In the genomic region with DNA sequence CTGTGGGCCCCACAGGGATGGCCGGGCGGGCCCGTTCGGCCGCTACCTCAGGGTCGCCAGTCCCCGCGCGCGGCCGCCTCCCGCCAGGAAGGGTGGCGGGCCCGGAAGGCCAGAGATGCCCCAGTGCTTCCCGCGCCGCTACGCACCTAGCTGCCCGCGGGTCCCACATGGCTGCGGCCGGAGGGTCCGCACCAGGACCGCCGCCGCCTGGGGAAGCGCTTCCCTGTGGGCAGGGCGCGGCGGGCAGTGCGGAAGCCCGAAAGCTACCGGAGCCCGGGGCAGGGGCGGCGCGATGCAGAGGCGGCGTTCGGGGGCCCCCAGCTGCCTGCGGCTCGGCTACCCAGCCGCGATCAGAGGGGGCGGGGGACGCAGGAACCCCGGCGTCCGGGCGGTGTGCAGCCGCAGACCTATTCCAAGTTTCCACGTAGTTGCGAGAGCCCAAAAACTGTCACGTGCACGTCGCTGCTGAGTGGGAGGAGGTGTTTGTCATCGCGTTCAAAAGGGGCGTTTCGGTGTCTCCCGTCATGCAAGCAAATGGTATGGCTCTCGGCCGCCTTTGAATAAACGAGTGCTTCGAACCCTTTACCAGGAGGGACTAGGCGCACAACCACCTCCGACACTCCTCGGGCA, we compare ENCODE assay signal across 7 cellular contexts. TPM values are rescaled to one million over a fixed set of nuclear protein-coding genes. Genes with fewer than 3 reads are reported as not detected.
DNase-seq lines count a peak whose midpoint lies in the region; ATAC-seq, FAIRE-seq and TF ChIP-seq lines count a peak whose summit lies in the region.

A gene (minus strand): TSS at position 414 of the 630 bp plus-strand sequence. CDS start 245 bp downstream, at position 169.

- H4K20me1 ChIP-seq in OCI-LY7 (ENCODE audit: insufficient read depth, low read length): no peaks in the 10 kb centered on the region

- H3K27me3 ChIP-seq in pancreas (no peaks in the 10 kb centered on the region), thoracic aorta (replicated peaks; ENCODE audit: insufficient read depth) (no peaks in the 10 kb centered on the region)

- BruUV-seq in OCI-LY7 (replicated peaks; lab: Mats Ljungman, UMichigan): no TSS peak

- 3% methylated on average over 62 to 68 of the region's 68 CpGs for WGBS in pancreas, 2 donors

- POLR2A ChIA-PET in OCI-LY7 (lab: Charles Lee): interaction anchor here (0.8 to 3.6 kb wide), 15 partner anchors 8 to 72 kb away, joined by 3 to 20 read pairs (median 4); no protein-coding TSS in a partner anchor

- H3K4me1 ChIP-seq in OCI-LY7 (ENCODE audit: insufficient read depth, low read length, poor library complexity, severe bottlenecking): peaks cover 11% of the 10 kb centered on the region
- H3K4me1 ChIP-seq in pancreas: peaks cover 0 to 4% (median 0%) of the 10 kb centered on the region in 3 donors
- peaks cover 15 to 27% of the 10 kb centered on the region in 2 donors for H3K4me1 ChIP-seq in thoracic aorta (ENCODE audit: control insufficient read depth in 1 of 2, low read depth in 2 of 2)

- intact Hi-C loops in OCI-LY7 (cut with micrococcal nuclease; ENCODE audit: unreplicated experiment): loop anchor here (1.0 kb wide), 2 partner anchors 21 to 32 kb away; no protein-coding TSS in a partner anchor
- intact Hi-C loops in head of caudate nucleus (cut with DNase I): no loop called here
- intact Hi-C loops in pancreas (cut with DNase I): no loop called here

- TF ChIP-seq CTCF in OCI-LY7 (conservative IDR thresholded peaks at IDR 0.05; ENCODE audit: low read length): no peak
- no peak for TF ChIP-seq CTCF in pancreas (IDR thresholded peaks at IDR 0.05)
- TF ChIP-seq CTCF in thoracic aorta (IDR thresholded peaks at IDR 0.05): no peak

- H3K9me3 ChIP-seq in OCI-LY7 (ENCODE audit: low read length) (peaks cover 27% of the 10 kb centered on the region), pancreas (no peaks in the 10 kb centered on the region), thoracic aorta (peaks cover 10% of the 10 kb centered on the region)

- peak within 1 kb of the TSS; percentile 78 for H2AFZ ChIP-seq in OCI-LY7 (ENCODE audit: low read length)

- DNase-seq in OCI-LY7 (ENCODE audit: low spot score) (peak; percentile 82), head of caudate nucleus (peak; percentile 35 to 84 (median 70)), pancreas (peak; percentile 25 to 76 (median 49)), thoracic aorta (ENCODE audit: low spot score) (peak; percentile 26)
- peak; percentile 75 for DNase-seq in activated gamma-delta T cell treated with anti-CD3 and anti-CD28 coated beads, Interleukin-2, amount 50 U/mL, for 16 hours (ENCODE audit: low read depth)

- H3K4me2 ChIP-seq in OCI-LY7 (ENCODE audit: low read length): peak within 1 kb of the TSS; percentile 80

- no peak for FAIRE-seq in pancreas (lab: Jason Lieb, UNC)

- CTCF ChIA-PET in OCI-LY7 (lab: Charles Lee; ENCODE audit: unreplicated experiment): interaction anchor here (0.8 to 2.0 kb wide), 3 partner anchors 13 to 48 kb away, joined by 4 read pairs; a partner anchor contains a TSS

- H3K27ac ChIP-seq in OCI-LY7 (ENCODE audit: low read depth, low read length, poor library complexity, severe bottlenecking): peak within 1 kb of the TSS; percentile 10
- H3K27ac ChIP-seq in pancreas: peak within 1 kb of the TSS in 3 of 4 donors; percentile 22 to 52 (median 31)
- H3K27ac ChIP-seq in thoracic aorta: peak within 1 kb of the TSS; percentile 69 to 71

- no peaks in the 10 kb centered on the region for H3K36me3 ChIP-seq in OCI-LY7 (ENCODE audit: insufficient read depth, low read length)
- no peaks in the 10 kb centered on the region for H3K36me3 ChIP-seq in pancreas
- H3K36me3 ChIP-seq in thoracic aorta: no peaks in the 10 kb centered on the region

- H3K79me2 ChIP-seq in OCI-LY7 (ENCODE audit: insufficient read depth, low read depth, low read length): no peaks in the 10 kb centered on the region

- ATAC-seq in GM18858 (IDR thresholded peaks at IDR 0.05; ENCODE audit: unreplicated experiment) (peak; percentile 64), HG02943 (IDR thresholded peaks at IDR 0.05; ENCODE audit: low read depth, unreplicated experiment) (peak; percentile 56), pancreas (peak; percentile 67 to 69 (median 68)), thoracic aorta (ENCODE audit: insufficient number of reproducible peaks, low FRiP score, low read depth) (no peak)

- no peaks in the 10 kb centered on the region for H3K9me2 ChIP-seq in OCI-LY7 (ENCODE audit: insufficient read depth, low read length)

- H3K4me3 ChIP-seq in OCI-LY7 (ENCODE audit: low read depth, low read length, poor library complexity, severe bottlenecking) (peak within 1 kb of the TSS; percentile 70), pancreas (peak within 1 kb of the TSS; percentile 66 to 85 (median 70)), thoracic aorta (peak within 1 kb of the TSS; percentile 78)

RNA-seq across cellular contexts. Expression of the gene that starts here (rescaled TPM):
- 29.1 and 34.9 TPM in 2 replicates for total RNA-seq in OCI-LY7 (2014; rRNA removed; shearing (Covaris generic))
- total RNA-seq in OCI-LY7 (2022): 57.1 and 66.3 TPM in 2 replicates
- total RNA-seq in pancreas: 10 to 100 TPM in 1 of 6 donors, 1 to 10 TPM in 5; 2.5 to 14.6 (median 4.2) TPM
- polyA plus RNA-seq in pancreas: 1 to 10 TPM; 1.7 to 1.8 TPM
- 10 to 100 TPM; 21.3 to 31.6 TPM for total RNA-seq in thoracic aorta

Comparison
In these comparisons a context has a peak if more than half of its experiments do, and no peak if none do; other contexts are left out.
1. DNase-seq: peak in every context shown above with its lines; median percentile 82 in OCI-LY7; 75 in activated gamma-delta T cell treated with anti-CD3 and anti-CD28 coated beads, Interleukin-2, amount 50 U/mL, for 16 hours; 70 in head of caudate nucleus; 49 in pancreas; 26 in thoracic aorta.
2. H3K27ac ChIP-seq: peak in every context shown above with its lines; median percentile 70 in thoracic aorta; 31 in pancreas; 10 in OCI-LY7.